In the genomic region with DNA sequence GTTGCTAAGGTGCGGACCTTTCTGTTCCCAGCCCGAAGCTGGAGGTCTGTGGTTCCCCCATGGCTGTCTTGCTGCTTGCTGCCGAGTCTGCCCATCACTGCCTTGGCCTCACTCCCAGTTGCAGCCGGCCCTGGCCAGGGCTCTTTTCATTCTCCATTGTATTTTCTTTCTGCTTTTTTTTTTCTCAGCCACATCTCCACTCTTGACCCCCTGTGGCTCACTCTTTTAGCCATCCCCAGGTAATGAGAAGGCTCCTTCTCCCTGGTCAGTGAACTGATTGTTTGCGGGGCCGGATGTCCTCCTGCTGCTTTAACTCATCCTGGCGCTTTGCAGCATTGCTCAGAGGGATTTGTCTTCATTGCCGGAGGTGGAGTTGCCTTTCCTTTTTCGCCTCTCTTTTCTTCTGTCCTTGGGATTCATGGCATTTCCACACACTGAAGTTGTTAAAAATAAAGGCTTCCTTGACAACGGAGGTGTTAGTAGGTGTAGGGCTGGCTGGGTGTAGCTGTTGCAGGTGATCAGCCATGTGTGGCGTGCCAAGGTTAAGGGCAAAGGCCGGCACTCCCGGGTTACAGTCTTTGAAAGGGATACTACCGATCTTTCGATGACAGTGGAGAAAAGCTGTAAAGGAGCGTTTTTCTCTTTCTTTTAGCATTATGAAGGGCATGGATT, we compare ENCODE assay signal across 2 cellular contexts.
TF ChIP-seq lines count a peak whose summit lies in the region.

No MANE protein-coding gene starts in this region.

TF ChIP-seq in liver, 16 proteins besides CTCF, POLR2A, EP300 and RAD21:
- no peak for TF ChIP-seq JUND (IDR thresholded peaks at IDR 0.05)
- TF ChIP-seq TAF1 (conservative IDR thresholded peaks at IDR 0.05): no peak
- TF ChIP-seq, protein P1, sequence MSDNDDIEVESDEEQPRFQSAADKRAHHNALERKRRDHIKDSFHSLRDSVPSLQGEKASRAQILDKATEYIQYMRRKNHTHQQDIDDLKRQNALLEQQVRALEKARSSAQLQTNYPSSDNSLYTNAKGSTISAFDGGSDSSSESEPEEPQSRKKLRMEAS (IDR thresholded peaks at IDR 0.05): peak; percentile 29
- TF ChIP-seq HNF4A (conservative IDR thresholded peaks at IDR 0.05): peak; percentile 65 to 71
- TF ChIP-seq YY1 (IDR thresholded peaks at IDR 0.05): peak; percentile 16
- no peak for TF ChIP-seq NR2F2 (IDR thresholded peaks at IDR 0.05)
- peak in 1 of 2 donors; percentile 45 for TF ChIP-seq RXRA (IDR thresholded peaks at IDR 0.05)

TF ChIP-seq in HepG2, 621 proteins besides CTCF, POLR2A, EP300 and RAD21:
- no peak for TF ChIP-seq MATR3 (CRISPR knock-in tag; IDR thresholded peaks at IDR 0.05)
- TF ChIP-seq ZNF570 (CRISPR knock-in tag; IDR thresholded peaks at IDR 0.05; ENCODE audit: borderline replicate concordance): no peak
- no peak for TF ChIP-seq ZNF788 (CRISPR knock-in tag; IDR thresholded peaks at IDR 0.05; ENCODE audit: borderline replicate concordance)
- TF ChIP-seq, protein P2, sequence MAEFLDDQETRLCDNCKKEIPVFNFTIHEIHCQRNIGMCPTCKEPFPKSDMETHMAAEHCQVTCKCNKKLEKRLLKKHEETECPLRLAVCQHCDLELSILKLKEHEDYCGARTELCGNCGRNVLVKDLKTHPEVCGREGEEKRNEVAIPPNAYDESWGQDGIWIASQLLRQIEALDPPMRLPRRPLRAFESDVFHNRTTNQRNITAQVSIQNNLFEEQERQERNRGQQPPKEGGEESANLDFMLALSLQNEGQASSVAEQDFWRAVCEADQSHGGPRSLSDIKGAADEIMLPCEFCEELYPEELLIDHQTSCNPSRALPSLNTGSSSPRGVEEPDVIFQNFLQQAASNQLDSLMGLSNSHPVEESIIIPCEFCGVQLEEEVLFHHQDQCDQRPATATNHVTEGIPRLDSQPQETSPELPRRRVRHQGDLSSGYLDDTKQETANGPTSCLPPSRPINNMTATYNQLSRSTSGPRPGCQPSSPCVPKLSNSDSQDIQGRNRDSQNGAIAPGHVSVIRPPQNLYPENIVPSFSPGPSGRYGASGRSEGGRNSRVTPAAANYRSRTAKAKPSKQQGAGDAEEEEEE (CRISPR knock-in tag; IDR thresholded peaks at IDR 0.05; ENCODE audit: borderline replicate concordance): no peak
- TF ChIP-seq, protein P3, sequence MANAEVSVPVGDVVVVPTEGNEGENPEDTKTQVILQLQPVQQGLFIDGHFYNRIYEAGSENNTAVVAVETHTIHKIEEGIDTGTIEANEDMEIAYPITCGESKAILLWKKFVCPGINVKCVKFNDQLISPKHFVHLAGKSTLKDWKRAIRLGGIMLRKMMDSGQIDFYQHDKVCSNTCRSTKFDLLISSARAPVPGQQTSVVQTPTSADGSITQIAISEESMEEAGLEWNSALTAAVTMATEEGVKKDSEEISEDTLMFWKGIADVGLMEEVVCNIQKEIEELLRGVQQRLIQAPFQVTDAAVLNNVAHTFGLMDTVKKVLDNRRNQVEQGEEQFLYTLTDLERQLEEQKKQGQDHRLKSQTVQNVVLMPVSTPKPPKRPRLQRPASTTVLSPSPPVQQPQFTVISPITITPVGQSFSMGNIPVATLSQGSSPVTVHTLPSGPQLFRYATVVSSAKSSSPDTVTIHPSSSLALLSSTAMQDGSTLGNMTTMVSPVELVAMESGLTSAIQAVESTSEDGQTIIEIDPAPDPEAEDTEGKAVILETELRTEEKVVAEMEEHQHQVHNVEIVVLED (CRISPR knock-in tag; IDR thresholded peaks at IDR 0.05; ENCODE audit: borderline replicate concordance): no peak
- no peak for TF ChIP-seq MED8 (CRISPR knock-in tag; IDR thresholded peaks at IDR 0.05; ENCODE audit: insufficient replicate concordance)
- no peak for TF ChIP-seq TP53 (CRISPR knock-in tag; conservative IDR thresholded peaks at IDR 0.05)
- TF ChIP-seq SALL1 (CRISPR knock-in tag; IDR thresholded peaks at IDR 0.05): no peak
- TF ChIP-seq, protein P4, sequence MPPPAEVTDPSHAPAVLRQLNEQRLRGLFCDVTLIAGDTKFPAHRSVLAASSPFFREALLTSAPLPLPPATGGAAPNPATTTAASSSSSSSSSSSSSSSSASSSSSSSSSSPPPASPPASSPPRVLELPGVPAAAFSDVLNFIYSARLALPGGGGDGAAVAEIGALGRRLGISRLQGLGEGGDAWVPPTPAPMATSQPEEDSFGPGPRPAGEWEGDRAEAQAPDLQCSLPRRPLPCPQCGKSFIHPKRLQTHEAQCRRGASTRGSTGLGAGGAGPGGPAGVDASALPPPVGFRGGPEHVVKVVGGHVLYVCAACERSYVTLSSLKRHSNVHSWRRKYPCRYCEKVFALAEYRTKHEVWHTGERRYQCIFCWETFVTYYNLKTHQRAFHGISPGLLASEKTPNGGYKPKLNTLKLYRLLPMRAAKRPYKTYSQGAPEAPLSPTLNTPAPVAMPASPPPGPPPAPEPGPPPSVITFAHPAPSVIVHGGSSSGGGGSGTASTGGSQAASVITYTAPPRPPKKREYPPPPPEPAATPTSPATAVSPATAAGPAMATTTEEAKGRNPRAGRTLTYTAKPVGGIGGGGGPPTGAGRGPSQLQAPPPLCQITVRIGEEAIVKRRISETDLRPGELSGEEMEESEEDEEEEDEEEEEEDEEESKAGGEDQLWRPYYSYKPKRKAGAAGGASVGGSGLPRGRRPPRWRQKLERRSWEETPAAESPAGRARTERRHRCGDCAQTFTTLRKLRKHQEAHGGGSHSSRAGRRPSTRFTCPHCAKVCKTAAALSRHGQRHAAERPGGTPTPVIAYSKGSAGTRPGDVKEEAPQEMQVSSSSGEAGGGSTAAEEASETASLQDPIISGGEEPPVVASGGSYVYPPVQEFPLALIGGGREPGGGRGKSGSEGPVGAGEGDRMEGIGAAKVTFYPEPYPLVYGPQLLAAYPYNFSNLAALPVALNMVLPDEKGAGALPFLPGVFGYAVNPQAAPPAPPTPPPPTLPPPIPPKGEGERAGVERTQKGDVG (CRISPR knock-in tag; IDR thresholded peaks at IDR 0.05; ENCODE audit: borderline replicate concordance): no peak
- TF ChIP-seq TCF12 (IDR thresholded peaks at IDR 0.05): no peak
- no peak for TF ChIP-seq TCF12 (CRISPR knock-in tag; IDR thresholded peaks at IDR 0.05)
- TF ChIP-seq SRY (CRISPR knock-in tag; IDR thresholded peaks at IDR 0.05): no peak
- TF ChIP-seq ARID2 (CRISPR knock-in tag; IDR thresholded peaks at IDR 0.05; ENCODE audit: borderline replicate concordance): no peak
- TF ChIP-seq ZNF660 (CRISPR knock-in tag; IDR thresholded peaks at IDR 0.05; ENCODE audit: borderline replicate concordance, low read depth): no peak
- TF ChIP-seq RFX1 (IDR thresholded peaks at IDR 0.05): no peak
- TF ChIP-seq, protein P5, sequence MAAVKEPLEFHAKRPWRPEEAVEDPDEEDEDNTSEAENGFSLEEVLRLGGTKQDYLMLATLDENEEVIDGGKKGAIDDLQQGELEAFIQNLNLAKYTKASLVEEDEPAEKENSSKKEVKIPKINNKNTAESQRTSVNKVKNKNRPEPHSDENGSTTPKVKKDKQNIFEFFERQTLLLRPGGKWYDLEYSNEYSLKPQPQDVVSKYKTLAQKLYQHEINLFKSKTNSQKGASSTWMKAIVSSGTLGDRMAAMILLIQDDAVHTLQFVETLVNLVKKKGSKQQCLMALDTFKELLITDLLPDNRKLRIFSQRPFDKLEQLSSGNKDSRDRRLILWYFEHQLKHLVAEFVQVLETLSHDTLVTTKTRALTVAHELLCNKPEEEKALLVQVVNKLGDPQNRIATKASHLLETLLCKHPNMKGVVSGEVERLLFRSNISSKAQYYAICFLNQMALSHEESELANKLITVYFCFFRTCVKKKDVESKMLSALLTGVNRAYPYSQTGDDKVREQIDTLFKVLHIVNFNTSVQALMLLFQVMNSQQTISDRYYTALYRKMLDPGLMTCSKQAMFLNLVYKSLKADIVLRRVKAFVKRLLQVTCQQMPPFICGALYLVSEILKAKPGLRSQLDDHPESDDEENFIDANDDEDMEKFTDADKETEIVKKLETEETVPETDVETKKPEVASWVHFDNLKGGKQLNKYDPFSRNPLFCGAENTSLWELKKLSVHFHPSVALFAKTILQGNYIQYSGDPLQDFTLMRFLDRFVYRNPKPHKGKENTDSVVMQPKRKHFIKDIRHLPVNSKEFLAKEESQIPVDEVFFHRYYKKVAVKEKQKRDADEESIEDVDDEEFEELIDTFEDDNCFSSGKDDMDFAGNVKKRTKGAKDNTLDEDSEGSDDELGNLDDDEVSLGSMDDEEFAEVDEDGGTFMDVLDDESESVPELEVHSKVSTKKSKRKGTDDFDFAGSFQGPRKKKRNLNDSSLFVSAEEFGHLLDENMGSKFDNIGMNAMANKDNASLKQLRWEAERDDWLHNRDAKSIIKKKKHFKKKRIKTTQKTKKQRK (IDR thresholded peaks at IDR 0.05; ENCODE audit: low read length): no peak
- TF ChIP-seq, protein P6, sequence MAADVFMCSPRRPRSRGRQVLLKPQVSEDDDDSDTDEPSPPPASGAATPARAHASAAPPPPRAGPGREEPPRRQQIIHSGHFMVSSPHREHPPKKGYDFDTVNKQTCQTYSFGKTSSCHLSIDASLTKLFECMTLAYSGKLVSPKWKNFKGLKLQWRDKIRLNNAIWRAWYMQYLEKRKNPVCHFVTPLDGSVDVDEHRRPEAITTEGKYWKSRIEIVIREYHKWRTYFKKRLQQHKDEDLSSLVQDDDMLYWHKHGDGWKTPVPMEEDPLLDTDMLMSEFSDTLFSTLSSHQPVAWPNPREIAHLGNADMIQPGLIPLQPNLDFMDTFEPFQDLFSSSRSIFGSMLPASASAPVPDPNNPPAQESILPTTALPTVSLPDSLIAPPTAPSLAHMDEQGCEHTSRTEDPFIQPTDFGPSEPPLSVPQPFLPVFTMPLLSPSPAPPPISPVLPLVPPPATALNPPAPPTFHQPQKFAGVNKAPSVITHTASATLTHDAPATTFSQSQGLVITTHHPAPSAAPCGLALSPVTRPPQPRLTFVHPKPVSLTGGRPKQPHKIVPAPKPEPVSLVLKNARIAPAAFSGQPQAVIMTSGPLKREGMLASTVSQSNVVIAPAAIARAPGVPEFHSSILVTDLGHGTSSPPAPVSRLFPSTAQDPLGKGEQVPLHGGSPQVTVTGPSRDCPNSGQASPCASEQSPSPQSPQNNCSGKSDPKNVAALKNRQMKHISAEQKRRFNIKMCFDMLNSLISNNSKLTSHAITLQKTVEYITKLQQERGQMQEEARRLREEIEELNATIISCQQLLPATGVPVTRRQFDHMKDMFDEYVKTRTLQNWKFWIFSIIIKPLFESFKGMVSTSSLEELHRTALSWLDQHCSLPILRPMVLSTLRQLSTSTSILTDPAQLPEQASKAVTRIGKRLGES (CRISPR knock-in tag; IDR thresholded peaks at IDR 0.05; ENCODE audit: borderline replicate concordance): no peak
- TF ChIP-seq CCAR2 (optimal IDR thresholded peaks at IDR 0.05; ENCODE audit: low read depth, low read length): no peak
- TF ChIP-seq NR2F1 (CRISPR knock-in tag; IDR thresholded peaks at IDR 0.05): no peak
